Comparison of ENCODE assay signal across 13 cellular contexts in the genomic region with DNA sequence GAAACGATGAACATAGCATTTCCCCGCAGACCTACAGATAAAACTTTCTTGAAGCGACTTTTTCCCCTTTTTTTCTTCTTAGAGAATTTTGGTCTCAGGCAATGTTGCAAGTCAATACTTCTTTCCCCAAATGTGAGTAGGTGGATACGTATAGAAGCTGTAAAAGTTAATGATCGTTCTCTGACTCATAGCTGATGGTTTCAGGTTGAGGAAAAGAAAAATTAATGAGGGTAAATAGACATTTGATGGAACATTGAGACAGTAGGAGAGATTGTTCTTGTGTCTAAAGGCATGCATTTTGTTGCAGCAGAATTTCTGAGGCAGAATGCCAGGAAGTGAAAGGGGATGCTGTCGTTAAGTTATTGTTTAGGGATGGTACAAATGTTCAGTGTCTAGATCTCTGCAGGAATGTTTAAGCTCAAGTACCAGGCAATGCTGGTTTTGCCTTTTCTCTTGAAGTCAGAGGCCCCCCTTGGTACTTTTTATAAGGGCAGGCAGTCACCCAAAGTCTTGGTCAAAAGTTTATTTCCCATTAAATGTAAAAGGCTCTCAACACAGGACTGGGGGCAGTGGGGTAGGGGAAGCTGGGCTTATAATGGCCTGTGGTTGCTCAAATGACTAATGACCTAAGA. TPM values are rescaled to one million over a fixed set of nuclear protein-coding genes. Genes with fewer than 3 reads are reported as not detected.
DNase-seq lines count a peak whose midpoint lies in the region; ATAC-seq, FAIRE-seq and TF ChIP-seq lines count a peak whose summit lies in the region.
"Had no signal": no experiment of that assay in that cellular context is flagged by ENCODE, and none has a peak within 500 bp of the region (broad histone marks: within the 10 kb centered on the region; RNA-seq: fewer than 3 reads in every experiment).

No MANE protein-coding gene starts in this region.

- 37% methylated on average over 6 of the region's 6 CpGs for WGBS in K562 (ENCODE audit: insufficient coverage, low coverage, missing lambda C conversion rate)

- TF ChIP-seq POLR2A in K562 (conservative IDR thresholded peaks at IDR 0.05) = no peak

- H3K9me1 ChIP-seq in K562 (ENCODE audit: control insufficient read depth, insufficient read depth, low read length) = no peaks in the 10 kb centered on the region

- H3K9me3 ChIP-seq in K562 (replicated peaks; ENCODE audit: control insufficient read depth, insufficient read depth, low read depth, low read length) = no peaks in the 10 kb centered on the region
- H3K9me3 ChIP-seq in iPS-20b (ENCODE audit: insufficient read depth, low read depth, low read length) = no peaks in the 10 kb centered on the region
- H3K9me3 ChIP-seq: suprapubic skin had no signal

- H3K4me3 ChIP-seq in K562 (no peak overlapping the region), iPS-20b (ENCODE audit: low read length) (peak overlapping the region; percentile 83; the same call in 1 of the 2 replicates)
- H3K4me3 ChIP-seq: suprapubic skin had no signal

- no peak overlapping the region for H3K9ac ChIP-seq in K562 (ENCODE audit: insufficient read depth in 1 of 2, low read depth in 2 of 2, low read length in 2 of 2)
- peak overlapping the region; percentile 98; the same call in 1 of the 2 replicates for H3K9ac ChIP-seq in iPS-20b (ENCODE audit: low read depth, low read length)

- no peak overlapping the region for H3K4me2 ChIP-seq in K562 (ENCODE audit: insufficient read depth, low read length)

- no peaks in the 10 kb centered on the region for H3K79me2 ChIP-seq in K562 (ENCODE audit: control insufficient read depth, insufficient read depth, low read length)

- no peak overlapping the region for H2AFZ ChIP-seq in K562 (ENCODE audit: low read depth, low read length)

- ATAC-seq in K562 (no peak), GM19035 (IDR thresholded peaks at IDR 0.05; ENCODE audit: unreplicated experiment) (no peak)
- ATAC-seq in stimulated activated effector memory CD8-positive, alpha-beta T cell treated with anti-CD3 and anti-CD28 coated beads, Interleukin-12 subunit alpha, Interleukin-12 subunit beta, amount 100 ng/mL, for 72 hours = no peak
- ATAC-seq: natural killer cell treated with Interleukin-12 subunit alpha and Interleukin-12 subunit beta and Interleukin-15 and Interleukin-18, amount 100 ng/mL, for 72 hours had no signal

- no peak for TF ChIP-seq EP300 in K562 (IDR thresholded peaks at IDR 0.05; ENCODE audit: low read length)

- H3K27ac ChIP-seq in K562 (ENCODE audit: extremely low read depth, low read depth, low read length) (no peak overlapping the region), iPS-20b (ENCODE audit: low read length) (peak overlapping the region; percentile 26)
- H3K27ac ChIP-seq: suprapubic skin had no signal

- H3K4me3 Mint-ChIP-seq in stimulated activated effector memory CD8-positive, alpha-beta T cell treated with anti-CD3 and anti-CD28 coated beads, Interleukin-12 subunit alpha, Interleukin-12 subunit beta, amount 100 ng/mL, for 72 hours = no peak overlapping the region
- H3K4me3 Mint-ChIP-seq: activated T-cell treated with anti-CD3 and anti-CD28 coated beads, Interleukin-2, amount 50 U/mL, for 24 hours; natural killer cell treated with Interleukin-12 subunit alpha and Interleukin-12 subunit beta and Interleukin-15 and Interleukin-18, amount 100 ng/mL, for 72 hours had no signal

- H3K27me3 ChIP-seq in K562 (ENCODE audit: control insufficient read depth in 2 of 2, insufficient read depth in 2 of 2, low read length in 2 of 2) (no peaks in the 10 kb centered on the region; a peak in 1 of 5 replicates), iPS-20b (ENCODE audit: insufficient read depth, low read length) (no peaks in the 10 kb centered on the region)
- H3K27me3 ChIP-seq: suprapubic skin had no signal

- no peak for TF ChIP-seq CTCF in K562 (IDR thresholded peaks at IDR 0.05 in 2 of 3, conservative IDR thresholded peaks at IDR 0.05 in 1 of 3; ENCODE audit: insufficient read depth in 2 of 3, low read depth in 1 of 3, low read length in 3 of 3)

- H3K4me1 Mint-ChIP-seq in stimulated activated effector memory CD8-positive, alpha-beta T cell treated with anti-CD3 and anti-CD28 coated beads, Interleukin-12 subunit alpha, Interleukin-12 subunit beta, amount 100 ng/mL, for 72 hours = peaks cover 36% of the 10 kb centered on the region

- DNase-seq in A172 (ENCODE audit: low spot score) (peak; percentile 50), HT-29 (ENCODE audit: low spot score) (peak; percentile 78), K562 (ENCODE audit: extremely low read depth in 1 of 4, low spot score in 3 of 4) (no peak), DMS53 (lab: John Stamatoyannopoulos, UW) (no peak)
- DNase-seq in activated CD4-positive, CD25-positive, alpha-beta regulatory T cell (lab: John Stamatoyannopoulos, UW) = no peak
- no peak for DNase-seq in stimulated activated effector memory CD8-positive, alpha-beta T cell treated with anti-CD3 and anti-CD28 coated beads, Interleukin-12 subunit alpha, Interleukin-12 subunit beta, amount 100 ng/mL, for 72 hours (ENCODE audit: low spot score in 2 of 2)
- DNase-seq: activated T-cell treated with anti-CD3 and anti-CD28 coated beads, Interleukin-2, amount 50 U/mL, for 24 hours; hypothalamus; NCI-H1092 treated with DMSO at 0.1 percent for 48 hours had no signal

- TF ChIP-seq RAD21 in K562 (CRISPR knock-in tag; conservative IDR thresholded peaks at IDR 0.05 in 1 of 2, IDR thresholded peaks at IDR 0.05 in 1 of 2) = no peak

- no peaks in the 10 kb centered on the region for H3K36me3 ChIP-seq in K562 (ENCODE audit: control insufficient read depth, insufficient read depth, low read length)
- H3K36me3 ChIP-seq in iPS-20b (ENCODE audit: insufficient read depth, low read depth, low read length) = peaks cover 39% of the 10 kb centered on the region
- H3K36me3 ChIP-seq: suprapubic skin had no signal

- intact Hi-C loops in K562 (cut with micrococcal nuclease) = no loop called here

- no peak overlapping the region for H3K27ac Mint-ChIP-seq in stimulated activated effector memory CD8-positive, alpha-beta T cell treated with anti-CD3 and anti-CD28 coated beads, Interleukin-12 subunit alpha, Interleukin-12 subunit beta, amount 100 ng/mL, for 72 hours
- H3K27ac Mint-ChIP-seq: activated T-cell treated with anti-CD3 and anti-CD28 coated beads, Interleukin-2, amount 50 U/mL, for 24 hours; natural killer cell treated with Interleukin-12 subunit alpha and Interleukin-12 subunit beta and Interleukin-15 and Interleukin-18, amount 100 ng/mL, for 72 hours had no signal

- no peaks in the 10 kb centered on the region for H4K20me1 ChIP-seq in K562 (replicated peaks; ENCODE audit: control insufficient read depth, insufficient read depth, low read length)

- H3K36me3 Mint-ChIP-seq in stimulated activated effector memory CD8-positive, alpha-beta T cell treated with anti-CD3 and anti-CD28 coated beads, Interleukin-12 subunit alpha, Interleukin-12 subunit beta, amount 100 ng/mL, for 72 hours = no peaks in the 10 kb centered on the region
- H3K36me3 Mint-ChIP-seq: natural killer cell treated with Interleukin-12 subunit alpha and Interleukin-12 subunit beta and Interleukin-15 and Interleukin-18, amount 100 ng/mL, for 72 hours had no signal

- H3K9me3 Mint-ChIP-seq in stimulated activated effector memory CD8-positive, alpha-beta T cell treated with anti-CD3 and anti-CD28 coated beads, Interleukin-12 subunit alpha, Interleukin-12 subunit beta, amount 100 ng/mL, for 72 hours = no peaks in the 10 kb centered on the region
- H3K9me3 Mint-ChIP-seq: activated T-cell treated with anti-CD3 and anti-CD28 coated beads, Interleukin-2, amount 50 U/mL, for 24 hours; natural killer cell treated with Interleukin-12 subunit alpha and Interleukin-12 subunit beta and Interleukin-15 and Interleukin-18, amount 100 ng/mL, for 72 hours had no signal

- no TSS peak for BruUV-seq in K562 (replicated peaks; lab: Mats Ljungman, UMichigan)

- CTCF ChIA-PET in K562 (lab: Yijun Ruan, JAX; ENCODE audit: low intra/inter-chr PET ratio) = no interaction called here

- H3K4me1 ChIP-seq in K562 (replicated peaks in 1 of 2; ENCODE audit: control insufficient read depth in 2 of 2, insufficient read depth in 2 of 2, low read length in 2 of 2) (peaks cover 0 to 13% of the 10 kb centered on the region in 2 experiments; a peak in 3 of 5 replicates), iPS-20b (ENCODE audit: insufficient read depth, low read length) (peaks cover 83% of the 10 kb centered on the region)

- POLR2A ChIA-PET in K562 (lab: Yijun Ruan, JAX) = no interaction called here

- no peak for FAIRE-seq in K562 (lab: Jason Lieb, UNC)

- in situ Hi-C loops in K562 (cut with MboI) = no loop called here

TF ChIP-seq in K562, 482 proteins besides CTCF, POLR2A, EP300 and RAD21:
- TF ChIP-seq CBX8 (IDR thresholded peaks at IDR 0.05; ENCODE audit: borderline replicate concordance, extremely low read depth, low read depth, low read length, poor library complexity, severe bottlenecking) (peak; percentile 51), ZFP36 (IDR thresholded peaks at IDR 0.05; ENCODE audit: low read depth, low read length, partially characterized antibody) (no peak)
TF ChIP-seq in K562: peak in this region for 1.

RNA-seq across cellular contexts. Expression of a gene that starts 9.3 kb away (rescaled TPM):
- 3.0 TPM in 2 replicates for total RNA-seq in A172 (2014; rRNA removed; shearing (Covaris generic))
- 13.8 and 16.5 TPM in 2 replicates for total RNA-seq in HT-29 (2014; rRNA removed; shearing (Covaris generic))
- total RNA-seq in K562 (2011; cell fraction: chromatin; rRNA removed; ENCODE audit: low replicate concordance) = 1.9 and 4.4 TPM in 2 replicates
- total RNA-seq in K562 (2011; cell fraction: nucleolus; rRNA removed) = 2.4 and 3.0 TPM in 2 replicates
- total RNA-seq in K562 (2011; cell fraction: nucleoplasm; rRNA removed) = 1.9 and 2.7 TPM in 2 replicates
- total RNA-seq in K562 (2014; rRNA removed) = 0.32 and 0.41 TPM in 2 replicates
- 0.48 and 0.80 TPM in 2 replicates for total RNA-seq in K562 (2014; rRNA removed; fragmentation: Illumina TruSeq; extraction: Trizol)
- total RNA-seq in K562 (2015; rRNA removed; fragmentation: Illumina TruSeq; extraction: Trizol) = 0.68 and 1.2 TPM in 2 replicates
- 2.0 and 2.8 TPM in 2 replicates for total RNA-seq in K562 (2021)
- 0.42 and 0.53 TPM in 2 replicates for polyA plus RNA-seq in K562 (2011; rRNA removed)
- 0.15 and 0.35 TPM in 2 replicates for polyA plus RNA-seq in K562 (2011; cell fraction: cytosol; rRNA removed)
- 1.6 and 2.2 TPM in 2 replicates for polyA plus RNA-seq in K562 (2011; cell fraction: nucleus; rRNA removed)
- polyA plus RNA-seq in K562 (2012) = 1.4 and 2.2 TPM in 2 replicates
- 2.1 and 2.4 TPM in 2 replicates for polyA plus RNA-seq in K562 (2014; fragmentation: Illumina TruSeq; extraction: Trizol)
- polyA plus RNA-seq in K562 (2014; fragmentation: Nextera tagmentation; extraction: Ambion mirVana) = under 1 TPM; 0.52 to 0.92 TPM
- polyA plus RNA-seq in K562 (2014; rRNA removed) = 0.39 and 1.4 TPM in 2 replicates
- 0.25 and 0.69 TPM in 2 replicates for polyA minus RNA-seq in K562 (2011; rRNA and poly(A)+ RNA removed)
- 0.91 and 1.5 TPM in 2 replicates for polyA minus RNA-seq in K562 (2011; cell fraction: cytosol; rRNA and poly(A)+ RNA removed)
- polyA minus RNA-seq in K562 (2011; cell fraction: nucleus; rRNA and poly(A)+ RNA removed) = 1.6 and 2.4 TPM in 2 replicates

Comparison
In these comparisons a context has a peak if more than half of its experiments do, and no peak if none do; other contexts are left out.
1. DNase-seq: peak in A172 (single experiment) and HT-29 (single experiment); none in K562 (0 of 4), activated CD4-positive, CD25-positive, alpha-beta regulatory T cell (0 of 4), stimulated activated effector memory CD8-positive, alpha-beta T cell treated with anti-CD3 and anti-CD28 coated beads, Interleukin-12 subunit alpha, Interleukin-12 subunit beta, amount 100 ng/mL, for 72 hours (0 of 2) and DMS53 (single experiment).